In genomic region chr21:37871121-37871862, GRCh38 we compare ENCODE assay signal across 19 cellular contexts. TPM values are rescaled to one million over a fixed set of nuclear protein-coding genes. Genes with fewer than 3 reads are reported as not detected.
DNase-seq lines count a peak whose midpoint lies in the region; TF ChIP-seq lines count a peak whose summit lies in the region.
"Had no signal": no experiment of that assay in that cellular context is flagged by ENCODE, and none has a peak within 500 bp of the region (broad histone marks: within the 10 kb centered on the region; RNA-seq: fewer than 3 reads in every experiment).

No MANE protein-coding gene starts in this region.

- no peaks in the 10 kb centered on the region for H3K79me1 ChIP-seq in H9 (ENCODE audit: insufficient read depth, low read depth, low read length, poor library complexity, severe bottlenecking)

- no peaks in the 10 kb centered on the region for H3K79me2 ChIP-seq in mammary epithelial cell (ENCODE audit: insufficient read depth, low read length)
- no peaks in the 10 kb centered on the region for H3K79me2 ChIP-seq in H9 (ENCODE audit: insufficient read depth, low read length)

- H3K4me1 ChIP-seq in mammary epithelial cell (ENCODE audit: insufficient read depth, low read length), result no peaks in the 10 kb centered on the region
- no peaks in the 10 kb centered on the region for H3K4me1 ChIP-seq in H9 (ENCODE audit: insufficient read depth, low read length)

- intact Hi-C loops in mammary epithelial cell (cut with micrococcal nuclease), result no loop called here
- intact Hi-C loops in activated CD4-positive, alpha-beta T cell treated with anti-CD3 and anti-CD28 coated beads, Interleukin-2, amount 10 ng/mL, durations not matched to agents 24 days and 14 days (cut with micrococcal nuclease), result no loop called here

- no peak overlapping the region for H2BK20ac ChIP-seq in H9 (ENCODE audit: low read depth, low read length, poor library complexity, severe bottlenecking)

- no peak overlapping the region for H2BK12ac ChIP-seq in H9 (ENCODE audit: insufficient read length, low read depth, low read length)

- H2BK120ac ChIP-seq in H9 (ENCODE audit: low read depth, low read length, poor library complexity, severe bottlenecking), result no peak overlapping the region

- H3K4me3 Mint-ChIP-seq in H9, result no peak overlapping the region
- H3K4me3 Mint-ChIP-seq in activated CD4-positive, alpha-beta T cell treated with anti-CD3 and anti-CD28 coated beads, Interleukin-2, amount 10 ng/mL, durations not matched to agents 24 days and 14 days, result no peak overlapping the region
- H3K4me3 Mint-ChIP-seq: endodermal cell had no signal

- H3K4me2 ChIP-seq in mammary epithelial cell (ENCODE audit: insufficient read depth, low read depth, low read length) (no peak overlapping the region), H9 (ENCODE audit: insufficient read depth, insufficient read length, low read length) (no peak overlapping the region)

- H2AFZ ChIP-seq in mammary epithelial cell (ENCODE audit: low read depth, low read length), result no peak overlapping the region
- no peak overlapping the region for H2AFZ ChIP-seq in H9 (ENCODE audit: low read length)

- H4K5ac ChIP-seq in H9 (ENCODE audit: insufficient read length, low read depth, low read length), result no peak overlapping the region

- H4K91ac ChIP-seq in H9 (ENCODE audit: insufficient read length, low read depth, low read length), result no peak overlapping the region

- no peak overlapping the region for H3K4ac ChIP-seq in H9 (ENCODE audit: low read depth, low read length)

- dilution Hi-C loops in mammary epithelial cell (cut with HindIII; ENCODE audit: low sequenced_read_pairs), result no loop called here

- no peak overlapping the region for H3K14ac ChIP-seq in H9 (ENCODE audit: insufficient read depth, low read length)

- no peak overlapping the region for H3K27ac Mint-ChIP-seq in H9
- no peak overlapping the region for H3K27ac Mint-ChIP-seq in activated CD4-positive, alpha-beta T cell treated with anti-CD3 and anti-CD28 coated beads, Interleukin-2, amount 10 ng/mL, durations not matched to agents 24 days and 14 days
- H3K27ac Mint-ChIP-seq: endodermal cell had no signal

- H3K23me2 ChIP-seq in H9 (ENCODE audit: insufficient read length, low read depth, low read length, poor library complexity, severe bottlenecking), result no peaks in the 10 kb centered on the region

- no peaks in the 10 kb centered on the region for H3K36me3 ChIP-seq in mammary epithelial cell (ENCODE audit: insufficient read depth, low read length)
- H3K36me3 ChIP-seq: spleen, suprapubic skin had no signal

- CTCF ChIA-PET in AG04449 (lab: Yijun Ruan, JAX), result interaction anchor here (1.1 to 5.8 kb wide), 3 partner anchors 12 to 159 kb away, joined by 3 to 29 read pairs (median 4); no protein-coding TSS in a partner anchor
- CTCF ChIA-PET in mammary epithelial cell (lab: Charles Lee; ENCODE audit: low non-redundant PET), result no interaction called here

- TF ChIP-seq CTCF in AG04449 (IDR thresholded peaks at IDR 0.05; ENCODE audit: insufficient read depth, low read length, missing control alignments) (no peak), mammary epithelial cell (conservative IDR thresholded peaks at IDR 0.05 in 1 of 2, IDR thresholded peaks at IDR 0.05 in 1 of 2; ENCODE audit: extremely low read depth in 1 of 2, insufficient read depth in 1 of 2, low read depth in 1 of 2, low read length in 2 of 2) (no peak), H9 (conservative IDR thresholded peaks at IDR 0.05) (no peak)

- H3K4me3 ChIP-seq in AG04449 (ENCODE audit: low read depth, low read length) (no peak overlapping the region), mammary epithelial cell (replicated peaks in 1 of 3; ENCODE audit: insufficient read depth in 1 of 3, low read depth in 2 of 3, low read length in 3 of 3) (no peak overlapping the region)
- H3K4me3 ChIP-seq: spleen, suprapubic skin had no signal

- BruUV-seq in mammary epithelial cell (replicated peaks; lab: Mats Ljungman, UMichigan), result no TSS peak

- POLR2A ChIA-PET in AG04449 (lab: Yijun Ruan, JAX), result no interaction called here

- H3K9me3 ChIP-seq in mammary epithelial cell (replicated peaks; ENCODE audit: insufficient read depth, low read length) (no peaks in the 10 kb centered on the region), H9 (ENCODE audit: control insufficient read depth, low read depth, low read length) (no peaks in the 10 kb centered on the region)
- H3K9me3 ChIP-seq: spleen, suprapubic skin had no signal

- no peak overlapping the region for H3K27ac ChIP-seq in mammary epithelial cell (ENCODE audit: insufficient read depth, low read depth, low read length)
- H3K27ac ChIP-seq in H9 (ENCODE audit: insufficient read length, low read depth, low read length), result no peak overlapping the region
- H3K27ac ChIP-seq: spleen, suprapubic skin had no signal

- H3T11ph ChIP-seq in H9 (ENCODE audit: low read length), result no peak overlapping the region

- no peak overlapping the region for H3K23ac ChIP-seq in H9 (ENCODE audit: insufficient read length, low read depth, low read length)

- no peak overlapping the region for H2AK5ac ChIP-seq in H9 (ENCODE audit: insufficient read length, low read length)

- no peak overlapping the region for H4K8ac ChIP-seq in H9 (replicated peaks; ENCODE audit: insufficient read length, low read depth, low read length)

- H2BK15ac ChIP-seq in H9 (ENCODE audit: low read depth, low read length), result no peak overlapping the region

- H3K18ac ChIP-seq in H9 (ENCODE audit: insufficient read length, low read depth, low read length), result no peak overlapping the region

- H3K27me3 ChIP-seq in mammary epithelial cell (ENCODE audit: insufficient read depth, low read length) (no peaks in the 10 kb centered on the region), H9 (ENCODE audit: insufficient read depth, low read length) (no peaks in the 10 kb centered on the region)
- H3K27me3 ChIP-seq: spleen had no signal

- in situ Hi-C loops in mammary epithelial cell (cut with MboI; ENCODE audit: low sequenced_read_pairs in 2 of 2), result no loop called here

- H3K4me1 Mint-ChIP-seq in H9, result 0 out of 4 replicates have a peak, but pooled peaks cover 0 to 4% of the 10 kb centered on the region in 2 experiments
- H3K4me1 Mint-ChIP-seq in activated CD4-positive, alpha-beta T cell treated with anti-CD3 and anti-CD28 coated beads, Interleukin-2, amount 10 ng/mL, durations not matched to agents 24 days and 14 days, result no peaks in the 10 kb centered on the region
- H3K4me1 Mint-ChIP-seq: endodermal cell had no signal

- WGBS in mammary epithelial cell (ENCODE audit: low coverage, missing lambda C conversion rate), result 49% methylated on average over 8 of the region's 8 CpGs
- no CpG with 5 or more reads among the region's 8 CpGs for WGBS in H9 (ENCODE audit: extremely low coverage, insufficient read length, low lambda C conversion rate)

- DNase-seq in AG04449 (ENCODE audit: low read depth, low spot score) (peak; percentile 49), HT1080 (ENCODE audit: low read depth) (peak; percentile 52), mammary epithelial cell (peak; percentile 72), iris pigment epithelial cell (ENCODE audit: low read depth) (peak; percentile 92), H9 (no peak), NCI-H1048 (lab: John Stamatoyannopoulos, UW) (no peak)
- DNase-seq in activated T-cell treated with anti-CD3 and anti-CD28 coated beads, Interleukin-2, amount 50 U/mL, for 48 hours, result no peak
- DNase-seq in activated CD4-positive, alpha-beta T cell treated with anti-CD3 and anti-CD28 coated beads, Interleukin-2, amount 10 ng/mL, durations not matched to agents 24 days and 14 days, result no peak
- DNase-seq: AML-193, DMS153, endodermal cell, mesendoderm, NCI-H1105, nucleus accumbens, OCI-M1, spleen, SW 1271 had no signal

- H2BK5ac ChIP-seq in H9 (ENCODE audit: insufficient read length, low read length), result no peak overlapping the region

- no peaks in the 10 kb centered on the region for H4K20me1 ChIP-seq in mammary epithelial cell (ENCODE audit: insufficient read depth, low read length)
- no peaks in the 10 kb centered on the region for H4K20me1 ChIP-seq in H9 (ENCODE audit: control insufficient read depth, insufficient read depth, insufficient read length)

- no peak overlapping the region for H3K56ac ChIP-seq in H9 (ENCODE audit: insufficient read length, low read depth, low read length)

- no peaks in the 10 kb centered on the region for H3K27me3 Mint-ChIP-seq in H9 (ENCODE audit: low read depth)
- H3K27me3 Mint-ChIP-seq in activated CD4-positive, alpha-beta T cell treated with anti-CD3 and anti-CD28 coated beads, Interleukin-2, amount 10 ng/mL, durations not matched to agents 24 days and 14 days, result peaks cover 2% of the 10 kb centered on the region

- H3K9me3 Mint-ChIP-seq in H9, result no peaks in the 10 kb centered on the region
- no peaks in the 10 kb centered on the region for H3K9me3 Mint-ChIP-seq in activated CD4-positive, alpha-beta T cell treated with anti-CD3 and anti-CD28 coated beads, Interleukin-2, amount 10 ng/mL, durations not matched to agents 24 days and 14 days
- H3K9me3 Mint-ChIP-seq: endodermal cell had no signal

- no peaks in the 10 kb centered on the region for H3K36me3 Mint-ChIP-seq in H9 (ENCODE audit: insufficient read depth in 1 of 3, low read depth in 3 of 3)
- no peaks in the 10 kb centered on the region for H3K36me3 Mint-ChIP-seq in activated CD4-positive, alpha-beta T cell treated with anti-CD3 and anti-CD28 coated beads, Interleukin-2, amount 10 ng/mL, durations not matched to agents 24 days and 14 days (ENCODE audit: low read depth)

- H3K9ac ChIP-seq in mammary epithelial cell (ENCODE audit: insufficient read depth, low read length) (no peak overlapping the region), H9 (ENCODE audit: extremely low read depth, insufficient read length, low read length) (no peak overlapping the region)

RNA-seq across cellular contexts. Expression of gene KCNJ6, which starts 45.0 kb away (rescaled TPM):
- not detected in 2 replicates for total RNA-seq in HT1080 (2014; rRNA removed; shearing (Covaris generic))
- polyA plus RNA-seq in HT1080 (2015; cell fraction: cytosol; rRNA removed), result 0.03 TPM in 1 of 2 replicates, not detected in the other
- polyA plus RNA-seq in HT1080 (2015; cell fraction: nucleus; rRNA removed), result not detected in 2 replicates
- total RNA-seq in mammary epithelial cell (not detected), H9 (2021) (1.2 and 1.3 TPM in 2 replicates)
- polyA plus RNA-seq in mammary epithelial cell, result 0.01 TPM
- polyA minus RNA-seq in mammary epithelial cell, result not detected
- total RNA-seq in activated CD4-positive, alpha-beta T cell treated with anti-CD3 and anti-CD28 coated beads, Interleukin-2, amount 10 ng/mL, durations not matched to agents 24 days and 14 days, result not detected in 2 replicates
- total RNA-seq: cardiac septum, suprapubic skin had no signal

Comparison
In these comparisons a context has a peak if more than half of its experiments do, and no peak if none do; other contexts are left out.
1. DNase-seq: peak in AG04449 (single experiment), HT1080 (single experiment), mammary epithelial cell (single experiment) and iris pigment epithelial cell (single experiment); none in H9 (single experiment), activated T-cell treated with anti-CD3 and anti-CD28 coated beads, Interleukin-2, amount 50 U/mL, for 48 hours (0 of 2), activated CD4-positive, alpha-beta T cell treated with anti-CD3 and anti-CD28 coated beads, Interleukin-2, amount 10 ng/mL, durations not matched to agents 24 days and 14 days (single experiment) and NCI-H1048 (single experiment).